ENCODE assay signal across 1 cellular context in the genomic region with DNA sequence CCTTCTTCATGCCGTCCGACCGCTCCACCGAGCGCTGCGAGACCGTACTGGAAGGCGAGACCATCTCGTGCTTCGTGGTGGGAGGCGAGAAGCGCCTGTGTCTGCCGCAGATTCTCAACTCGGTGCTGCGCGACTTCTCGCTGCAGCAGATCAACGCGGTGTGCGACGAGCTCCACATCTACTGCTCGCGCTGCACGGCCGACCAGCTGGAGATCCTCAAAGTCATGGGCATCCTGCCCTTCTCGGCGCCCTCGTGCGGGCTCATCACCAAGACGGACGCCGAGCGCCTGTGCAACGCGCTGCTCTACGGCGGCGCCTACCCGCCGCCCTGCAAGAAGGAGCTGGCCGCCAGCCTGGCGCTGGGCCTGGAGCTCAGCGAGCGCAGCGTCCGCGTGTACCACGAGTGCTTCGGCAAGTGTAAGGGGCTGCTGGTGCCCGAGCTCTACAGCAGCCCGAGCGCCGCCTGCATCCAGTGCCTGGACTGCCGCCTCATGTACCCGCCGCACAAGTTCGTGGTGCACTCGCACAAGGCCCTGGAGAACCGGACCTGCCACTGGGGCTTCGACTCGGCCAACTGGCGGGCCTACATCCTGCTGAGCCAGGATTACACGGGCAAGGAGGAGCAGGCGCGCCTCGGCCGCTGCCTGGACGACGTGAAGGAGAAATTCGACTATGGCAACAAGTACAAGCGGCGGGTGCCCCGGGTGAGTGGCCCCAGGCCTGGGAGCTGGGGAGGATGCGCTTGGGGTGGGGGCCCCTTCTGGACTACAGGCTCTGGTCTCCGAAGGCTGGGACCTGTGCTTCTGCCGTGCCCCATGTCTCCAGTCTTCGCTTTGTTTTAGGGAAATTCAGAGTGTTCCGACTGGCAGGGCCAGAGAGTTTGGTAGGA.
TF ChIP-seq lines count a peak whose summit lies in the region.

No MANE protein-coding gene starts in this region.

TF ChIP-seq in IMR-90, 13 proteins besides CTCF, POLR2A, EP300 and RAD21:
- TF ChIP-seq MAFK (IDR thresholded peaks at IDR 0.05; ENCODE audit: low read depth, low read length) (no peak), FOS (IDR thresholded peaks at IDR 0.05; ENCODE audit: low read depth, low read length) (no peak), MAZ (IDR thresholded peaks at IDR 0.05; ENCODE audit: borderline replicate concordance, low read depth, low read length) (no peak), NFE2L2 (IDR thresholded peaks at IDR 0.05; ENCODE audit: low read depth, low read length) (no peak), SMC3 (IDR thresholded peaks at IDR 0.05; ENCODE audit: low read depth, low read length) (0 out of 2 replicates have a peak, but pooled peaks have one; percentile 3), RFX5 (IDR thresholded peaks at IDR 0.05; ENCODE audit: low read depth, low read length) (no peak), CEBPB (IDR thresholded peaks at IDR 0.05; ENCODE audit: low read depth, low read length) (no peak), CHD1 (IDR thresholded peaks at IDR 0.05; ENCODE audit: low read depth, low read length) (0 out of 2 replicates have a peak, but pooled peaks have one; percentile 4), MXI1 (IDR thresholded peaks at IDR 0.05; ENCODE audit: borderline replicate concordance, low read depth, low read length) (peak; percentile 68; the same call in 1 of the 2 replicates), BHLHE40 (IDR thresholded peaks at IDR 0.05; ENCODE audit: low read depth, low read length) (no peak), RCOR1 (IDR thresholded peaks at IDR 0.05; ENCODE audit: insufficient replicate concordance, low read length) (no peak)
- TF ChIP-seq, protein P1, sequence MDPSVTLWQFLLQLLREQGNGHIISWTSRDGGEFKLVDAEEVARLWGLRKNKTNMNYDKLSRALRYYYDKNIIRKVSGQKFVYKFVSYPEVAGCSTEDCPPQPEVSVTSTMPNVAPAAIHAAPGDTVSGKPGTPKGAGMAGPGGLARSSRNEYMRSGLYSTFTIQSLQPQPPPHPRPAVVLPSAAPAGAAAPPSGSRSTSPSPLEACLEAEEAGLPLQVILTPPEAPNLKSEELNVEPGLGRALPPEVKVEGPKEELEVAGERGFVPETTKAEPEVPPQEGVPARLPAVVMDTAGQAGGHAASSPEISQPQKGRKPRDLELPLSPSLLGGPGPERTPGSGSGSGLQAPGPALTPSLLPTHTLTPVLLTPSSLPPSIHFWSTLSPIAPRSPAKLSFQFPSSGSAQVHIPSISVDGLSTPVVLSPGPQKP (IDR thresholded peaks at IDR 0.05; ENCODE audit: borderline replicate concordance, low read depth, low read length), result no peak
- TF ChIP-seq, protein P2, sequence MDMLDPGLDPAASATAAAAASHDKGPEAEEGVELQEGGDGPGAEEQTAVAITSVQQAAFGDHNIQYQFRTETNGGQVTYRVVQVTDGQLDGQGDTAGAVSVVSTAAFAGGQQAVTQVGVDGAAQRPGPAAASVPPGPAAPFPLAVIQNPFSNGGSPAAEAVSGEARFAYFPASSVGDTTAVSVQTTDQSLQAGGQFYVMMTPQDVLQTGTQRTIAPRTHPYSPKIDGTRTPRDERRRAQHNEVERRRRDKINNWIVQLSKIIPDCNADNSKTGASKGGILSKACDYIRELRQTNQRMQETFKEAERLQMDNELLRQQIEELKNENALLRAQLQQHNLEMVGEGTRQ (IDR thresholded peaks at IDR 0.05; ENCODE audit: low read depth, low read length), result no peak
